In the genomic region with DNA sequence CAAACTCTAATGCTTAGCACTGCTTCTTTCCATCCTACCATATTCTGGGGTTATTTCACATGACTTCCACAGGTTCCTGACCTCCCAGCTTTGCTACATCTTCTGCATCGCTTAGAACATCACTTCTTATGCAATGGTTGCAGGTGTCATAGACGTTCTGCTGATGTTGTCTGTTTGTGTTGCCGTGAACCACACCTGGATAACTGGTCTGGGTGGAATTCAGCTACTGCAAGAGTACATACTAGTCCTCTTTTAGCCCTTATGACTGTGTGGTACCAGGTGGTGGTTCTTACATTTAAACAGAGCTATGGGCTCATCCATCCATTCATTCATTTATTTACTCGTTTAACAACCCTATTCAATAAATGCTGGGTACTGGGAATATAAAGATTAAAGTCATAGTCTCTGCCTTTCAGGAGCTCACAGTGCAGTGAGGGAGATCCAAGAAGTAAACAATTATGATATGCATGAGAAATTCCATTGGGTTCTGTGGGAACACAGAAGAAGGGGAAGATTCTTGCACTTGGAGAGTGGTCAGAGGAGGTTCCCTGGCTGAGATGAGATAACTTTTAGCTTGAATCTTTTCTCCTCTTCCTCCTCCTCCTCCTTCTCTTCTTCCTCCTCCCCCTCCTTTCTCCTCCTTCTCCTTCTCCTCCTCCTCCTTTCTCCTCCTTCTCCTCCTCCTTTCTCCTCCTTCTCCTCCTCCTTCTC, we compare ENCODE assay signal across 26 cellular contexts.
"Had no signal": no experiment of that assay in that cellular context is flagged by ENCODE, and none has a peak within 500 bp of the region (broad histone marks: within the 10 kb centered on the region; RNA-seq: fewer than 3 reads in every experiment).

No MANE protein-coding gene starts in this region.

- H3K36me3 Mint-ChIP-seq: activated CD4-positive, alpha-beta memory T cell treated with anti-CD3 and anti-CD28 coated beads for 36 hours; activated naive CD4-positive, alpha-beta T cell treated with anti-CD3 and anti-CD28 coated beads, Interleukin-2, amount 50 U/mL, for 72 hours; T-cell had no signal

- H3K4me2 ChIP-seq: KMS-11 had no signal

- ATAC-seq: activated naive CD4-positive, alpha-beta T cell treated with anti-CD3 and anti-CD28 coated beads, Interleukin-2, amount 50 U/mL, for 72 hours; activated naive CD8-positive, alpha-beta T cell treated with anti-CD3 and anti-CD28 coated beads, Interleukin-2, amount 50 U/mL, for 24 hours; activated T-cell treated with anti-CD3 and anti-CD28 coated beads, Interleukin-2, amount 50 U/mL, for 4 hours; T-cell had no signal

- H3K27ac Mint-ChIP-seq: activated CD4-positive, alpha-beta memory T cell treated with anti-CD3 and anti-CD28 coated beads for 36 hours; activated CD4-positive, alpha-beta T cell treated with anti-CD3 and anti-CD28 coated beads, Interleukin-2, amount 10 ng/mL, durations not matched to agents 7 days and 5 days; activated naive CD4-positive, alpha-beta T cell treated with anti-CD3 and anti-CD28 coated beads, Interleukin-2, amount 50 U/mL, for 72 hours; activated naive CD8-positive, alpha-beta T cell treated with anti-CD3 and anti-CD28 coated beads, Interleukin-2, amount 50 U/mL, for 24 hours; T-cell had no signal

- H3K4me3 ChIP-seq: SK-N-MC had no signal

- H3K9me3 Mint-ChIP-seq: activated CD4-positive, alpha-beta memory T cell treated with anti-CD3 and anti-CD28 coated beads for 36 hours; activated CD4-positive, alpha-beta T cell treated with anti-CD3 and anti-CD28 coated beads, Interleukin-2, amount 10 ng/mL, durations not matched to agents 7 days and 5 days; activated naive CD4-positive, alpha-beta T cell treated with anti-CD3 and anti-CD28 coated beads, Interleukin-2, amount 50 U/mL, for 72 hours; activated naive CD8-positive, alpha-beta T cell treated with anti-CD3 and anti-CD28 coated beads, Interleukin-2, amount 50 U/mL, for 24 hours; activated T-cell treated with anti-CD3 and anti-CD28 coated beads, Interleukin-2, amount 50 U/mL, for 4 hours; T-cell had no signal

- DNase-seq: activated CD4-positive, alpha-beta memory T cell treated with anti-CD3 and anti-CD28 coated beads for 36 hours; activated CD4-positive, alpha-beta T cell treated with anti-CD3 and anti-CD28 coated beads, Interleukin-2, amount 10 ng/mL, durations not matched to agents 7 days and 5 days; activated CD4-positive, CD25-positive, alpha-beta regulatory T cell; activated CD8-positive, alpha-beta memory T cell treated with anti-CD3 and anti-CD28 coated beads for 24 hours; activated effector memory CD4-positive, alpha-beta T cell treated with anti-CD3 and anti-CD28 coated beads, Interleukin-2, amount 50 U/mL, for 16 hours; activated naive CD4-positive, alpha-beta T cell treated with Interleukin-2 at 50 U/mL for 16 hours; activated naive CD8-positive, alpha-beta T cell treated with anti-CD3 and anti-CD28 coated beads, Interleukin-2, amount 50 U/mL, for 24 hours; activated T-cell treated with anti-CD3 and anti-CD28 coated beads, Interleukin-2, amount 50 U/mL, for 4 hours; amygdala; brain microvascular endothelial cell; NCI-H1092; NCI-H1417; NCI-H1694 treated with DMSO at 0.1 percent for 48 hours; NCI-H2029 treated with DMSO at 0.1 percent for 48 hours; NCI-H345; NCI-H510A; NCI-H526 treated with DMSO at 0.1 percent for 48 hours; NCI-H82; T-cell; T-helper 2 cell; T1000 had no signal

- FAIRE-seq: astrocyte, TTC549 had no signal

- H3K4me1 Mint-ChIP-seq: activated CD4-positive, alpha-beta T cell treated with anti-CD3 and anti-CD28 coated beads, Interleukin-2, amount 10 ng/mL, durations not matched to agents 7 days and 5 days; activated naive CD8-positive, alpha-beta T cell treated with anti-CD3 and anti-CD28 coated beads, Interleukin-2, amount 50 U/mL, for 24 hours; T-cell had no signal

- H3K27me3 ChIP-seq: brain microvascular endothelial cell had no signal

- H3K27ac ChIP-seq: brain microvascular endothelial cell, KMS-11, SK-N-MC had no signal

- H3K9ac ChIP-seq: KMS-11 had no signal

- H3K36me3 ChIP-seq: brain microvascular endothelial cell had no signal

- H3K4me3 Mint-ChIP-seq: activated CD4-positive, alpha-beta memory T cell treated with anti-CD3 and anti-CD28 coated beads for 36 hours; activated CD4-positive, alpha-beta T cell treated with anti-CD3 and anti-CD28 coated beads, Interleukin-2, amount 10 ng/mL, durations not matched to agents 7 days and 5 days; activated naive CD8-positive, alpha-beta T cell treated with anti-CD3 and anti-CD28 coated beads, Interleukin-2, amount 50 U/mL, for 24 hours; activated T-cell treated with anti-CD3 and anti-CD28 coated beads, Interleukin-2, amount 50 U/mL, for 4 hours; T-cell had no signal
